Comparison of ENCODE assay signal across 8 cellular contexts in genomic region chr10:101014230-101014884, GRCh38. TPM values are rescaled to one million over a fixed set of nuclear protein-coding genes. Genes with fewer than 3 reads are reported as not detected.
DNase-seq lines count a peak whose midpoint lies in the region; ATAC-seq and TF ChIP-seq lines count a peak whose summit lies in the region.

No MANE protein-coding gene starts in this region.

- in situ Hi-C loops in astrocyte of the spinal cord (cut with HindIII; ENCODE audit: low sequenced_read_pairs): no loop called here

- H3K4me3 ChIP-seq in astrocyte of the spinal cord (ENCODE audit: low read depth, low read length): no peak overlapping the region

- ATAC-seq in GM18861 (IDR thresholded peaks at IDR 0.05; ENCODE audit: unreplicated experiment): no peak

- peak; percentile 98 for TF ChIP-seq CTCF in astrocyte of the spinal cord (IDR thresholded peaks at IDR 0.05; ENCODE audit: low read depth, low read length)

- peak; percentile 45 for DNase-seq in GDM1 (lab: John Stamatoyannopoulos, UW)
- DNase-seq in Kasumi-1 (lab: John Stamatoyannopoulos, UW): peak; percentile 76 to 88
- DNase-seq in T-helper 9 cell: peak; percentile 77
- peak; percentile 68 for DNase-seq in astrocyte of the spinal cord (ENCODE audit: low read depth, low spot score)
- peak; percentile 78 for DNase-seq in iPS-NIHi7 (ENCODE audit: extremely low spot score)
- peak; percentile 52 to 66 for DNase-seq in stimulated activated CD4-positive, alpha-beta T cell treated with anti-CD3 and anti-CD28 coated beads, Interleukin-15, amount 100 ng/mL, for 1 hour (ENCODE audit: low read depth in 1 of 2, low spot score in 1 of 2)
- no peak for DNase-seq in H4 (ENCODE audit: low spot score)

RNA-seq across cellular contexts. Expression of gene LZTS2, which starts 14.7 kb away (rescaled TPM):
- 24.3 and 26.2 TPM in 2 replicates for total RNA-seq in H4 (2014; rRNA removed; shearing (Covaris generic))

RNA-seq across cellular contexts. Expression of gene PDZD7, which starts 16.6 kb away (rescaled TPM):
- total RNA-seq in H4 (2014; rRNA removed; shearing (Covaris generic)): 0.21 and 0.97 TPM in 2 replicates

RNA-seq across cellular contexts. Expression of gene SFXN3, which starts 16.7 kb away (rescaled TPM):
- total RNA-seq in H4 (2014; rRNA removed; shearing (Covaris generic)): 35.7 and 35.8 TPM in 2 replicates

RNA-seq across cellular contexts. Expression of gene TWNK, which starts 27.0 kb away (rescaled TPM):
- 6.7 and 8.0 TPM in 2 replicates for total RNA-seq in H4 (2014; rRNA removed; shearing (Covaris generic))

RNA-seq across cellular contexts. Expression of gene MRPL43, which starts 27.1 kb away (rescaled TPM):
- 94.3 and 105 TPM in 2 replicates for total RNA-seq in H4 (2014; rRNA removed; shearing (Covaris generic))
